ENCODE assay signal across 23 cellular contexts in genomic region chr22:27466229-27466628, GRCh38.
"Had no signal": no experiment of that assay in that cellular context is flagged by ENCODE, and none has a peak within 500 bp of the region (broad histone marks: within the 10 kb centered on the region; RNA-seq: fewer than 3 reads in every experiment).

No MANE protein-coding gene starts in this region.

- H3K4me3 ChIP-seq: cardiac muscle cell had no signal

- ATAC-seq: activated CD8-positive, alpha-beta memory T cell treated with anti-CD3 and anti-CD28 coated beads, Interleukin-2, amount 10 ng/mL, durations not matched to agents 7 days and 5 days; activated naive CD4-positive, alpha-beta T cell treated with anti-CD3 and anti-CD28 coated beads, Interleukin-2, amount 50 U/mL, for 72 hours; activated naive CD8-positive, alpha-beta T cell treated with anti-CD3 and anti-CD28 coated beads, Interleukin-2, amount 50 U/mL, for 24 hours; PC-3; T-cell had no signal

- H3K36me3 ChIP-seq: brain microvascular endothelial cell, cardiac muscle cell had no signal

- H3K27ac ChIP-seq: brain microvascular endothelial cell, cardiac muscle cell had no signal

- DNase-seq: activated B cell treated with CpG ODN at 0.5 μM for 24 hours; activated CD4-positive, alpha-beta T cell treated with anti-CD3 and anti-CD28 coated beads for 1 hour; activated CD4-positive, alpha-beta T cell treated with anti-CD3 and anti-CD28 coated beads, Interleukin-2, amount 10 ng/mL, durations not matched to agents 24 days and 14 days; activated CD4-positive, alpha-beta T cell treated with anti-CD3 and anti-CD28 coated beads, Interleukin-2, amount 50 U/mL, for 48 hours; activated CD8-positive, alpha-beta memory T cell treated with anti-CD3 and anti-CD28 coated beads, Interleukin-2, amount 10 ng/mL, durations not matched to agents 7 days and 5 days; activated effector memory CD4-positive, alpha-beta T cell treated with Interleukin-2 at 50 U/mL for 16 hours; activated naive CD4-positive, alpha-beta T cell; activated naive CD8-positive, alpha-beta T cell treated with anti-CD3 and anti-CD28 coated beads, Interleukin-2, amount 50 U/mL, for 24 hours; activated T-cell treated with anti-CD3 and anti-CD28 coated beads, Interleukin-2, amount 50 U/mL, for 24 hours; brain microvascular endothelial cell; Kasumi-1; NCI-H1105 treated with DMSO at 0.1 percent for 48 hours; NCI-H1436 treated with DMSO at 0.1 percent for 48 hours; NCI-H187; NCI-H2081; NCI-H510A treated with DMSO at 0.1 percent for 48 hours; PC-3; SHP77; T-cell; T-helper 2 cell; T1000 had no signal

- H3K27me3 ChIP-seq: brain microvascular endothelial cell, cardiac muscle cell had no signal
